Comparison of ENCODE assay signal across 9 cellular contexts in genomic region chr17:46178550-46179198, GRCh38. TPM values are rescaled to one million over a fixed set of nuclear protein-coding genes. Genes with fewer than 3 reads are reported as not detected.
A peak's percentile ranks its signal among the peaks of the same experiment; 100 is the strongest.
DNase-seq lines count a peak whose midpoint lies in the region; ATAC-seq and TF ChIP-seq lines count a peak whose summit lies in the region.
"Had no signal": no experiment of that assay in that cellular context is flagged by ENCODE, and none has a peak within 500 bp of the region (broad histone marks: within the 10 kb centered on the region; RNA-seq: fewer than 3 reads in every experiment).

No MANE protein-coding gene starts in this region.

- H3K27me3 Mint-ChIP-seq in activated naive CD4-positive, alpha-beta T cell treated with anti-CD3 and anti-CD28 coated beads, Interleukin-2, amount 10 ng/mL, durations not matched to agents 7 days and 5 days, result no peaks in the 10 kb centered on the region

- H3K27ac ChIP-seq in upper lobe of right lung, result no peak overlapping the region
- no peak overlapping the region for H3K27ac ChIP-seq in thyroid gland
- H3K27ac ChIP-seq in aorta (ENCODE audit: low read depth in 1 of 2, low read length in 2 of 2), result no peak overlapping the region

- H3K4me3 ChIP-seq in upper lobe of right lung (no peak overlapping the region), thyroid gland (replicated peaks in 1 of 3) (no peak overlapping the region), aorta (ENCODE audit: low read length in 2 of 2) (no peak overlapping the region)

- 61 to 62% methylated on average over 4 of the region's 4 CpGs for WGBS in thyroid gland, 2 donors
- WGBS in aorta, 2 donors, result 73 to 77% methylated on average over 4 of the region's 4 CpGs

- peaks cover 70% of the 10 kb centered on the region for H3K4me1 Mint-ChIP-seq in activated naive CD4-positive, alpha-beta T cell treated with anti-CD3 and anti-CD28 coated beads, Interleukin-2, amount 10 ng/mL, durations not matched to agents 7 days and 5 days

- H3K36me3 Mint-ChIP-seq in activated naive CD4-positive, alpha-beta T cell treated with anti-CD3 and anti-CD28 coated beads, Interleukin-2, amount 10 ng/mL, durations not matched to agents 7 days and 5 days, result peaks cover 23% of the 10 kb centered on the region

- no peak for DNase-seq in activated naive CD4-positive, alpha-beta T cell treated with anti-CD3 and anti-CD28 coated beads, Interleukin-2, amount 10 ng/mL, durations not matched to agents 7 days and 5 days
- no peak for DNase-seq in activated naive CD4-positive, alpha-beta T cell (lab: John Stamatoyannopoulos, UW)
- peak; percentile 92 for DNase-seq in SIG-M5 treated with dmso at 0.1 percent for 504 hours (lab: John Stamatoyannopoulos, UW; ENCODE audit: unreplicated experiment)
- peak; percentile 63 for DNase-seq in fibroblast of peridontal ligament (ENCODE audit: extremely low read depth)
- DNase-seq in upper lobe of right lung, result no peak
- no peak for DNase-seq in thyroid gland
- DNase-seq in aorta, result no peak
- DNase-seq: NCI-H187 had no signal

- H3K27ac Mint-ChIP-seq in activated naive CD4-positive, alpha-beta T cell treated with anti-CD3 and anti-CD28 coated beads, Interleukin-2, amount 10 ng/mL, durations not matched to agents 7 days and 5 days, result peak overlapping the region; percentile 80

- ATAC-seq in upper lobe of right lung, result peak; percentile 57
- ATAC-seq in GM21619 (IDR thresholded peaks at IDR 0.05; ENCODE audit: unreplicated experiment), result no peak
- no peak for ATAC-seq in aorta (ENCODE audit: low FRiP score)

- CTCF ChIA-PET in activated naive CD4-positive, alpha-beta T cell treated with anti-CD3 and anti-CD28 coated beads, Interleukin-2, amount 10 ng/mL, durations not matched to agents 7 days and 5 days (lab: Charles Lee), result interaction anchor here (1.0 to 1.8 kb wide), 6 partner anchors 8 to 134 kb away, joined by 3 to 9 read pairs (median 3); partner anchors contain the start of gene KANSL1

- intact Hi-C loops in upper lobe of right lung (cut with DNase I), result no loop called here
- intact Hi-C loops in thyroid gland (cut with DNase I), result no loop called here
- intact Hi-C loops in aorta (cut with DNase I), result no loop called here

- no peaks in the 10 kb centered on the region for H3K27me3 ChIP-seq in upper lobe of right lung
- no peaks in the 10 kb centered on the region for H3K27me3 ChIP-seq in thyroid gland
- no peaks in the 10 kb centered on the region for H3K27me3 ChIP-seq in aorta (ENCODE audit: control insufficient read depth in 1 of 2, insufficient read depth in 2 of 2, low read length in 1 of 2)

- H3K9me3 ChIP-seq in upper lobe of right lung (no peaks in the 10 kb centered on the region), thyroid gland (no peaks in the 10 kb centered on the region), aorta (ENCODE audit: control insufficient read depth, low read length) (no peaks in the 10 kb centered on the region)

- TF ChIP-seq CTCF in upper lobe of right lung (IDR thresholded peaks at IDR 0.05) (no peak), thyroid gland (IDR thresholded peaks at IDR 0.05) (no peak)

- H3K4me1 ChIP-seq in upper lobe of right lung (peaks cover 47% of the 10 kb centered on the region), thyroid gland (peaks cover 42 to 75% of the 10 kb centered on the region in 2 donors), aorta (ENCODE audit: control insufficient read depth in 1 of 2, insufficient read depth in 2 of 2, low read length in 2 of 2) (peaks cover 0 to 4% of the 10 kb centered on the region in 2 donors)

- H3K36me3 ChIP-seq in upper lobe of right lung (no peaks in the 10 kb centered on the region), thyroid gland (no peaks in the 10 kb centered on the region), aorta (ENCODE audit: control insufficient read depth in 1 of 2, insufficient read depth in 2 of 2, low read length in 1 of 2) (no peaks in the 10 kb centered on the region)

- H3K9me3 Mint-ChIP-seq in activated naive CD4-positive, alpha-beta T cell treated with anti-CD3 and anti-CD28 coated beads, Interleukin-2, amount 10 ng/mL, durations not matched to agents 7 days and 5 days, result no peaks in the 10 kb centered on the region

- H3K4me3 Mint-ChIP-seq in activated naive CD4-positive, alpha-beta T cell treated with anti-CD3 and anti-CD28 coated beads, Interleukin-2, amount 10 ng/mL, durations not matched to agents 7 days and 5 days, result no peak overlapping the region

- TF ChIP-seq POLR2A in thyroid gland (IDR thresholded peaks at IDR 0.05), result no peak

RNA-seq across cellular contexts. Expression of gene KANSL1, which starts 14.6 kb away (rescaled TPM):
- total RNA-seq in upper lobe of right lung, result 69.8 TPM
- total RNA-seq in thyroid gland, result 100 to 1,000 TPM in 3 of 4 donors, 10 to 100 TPM in 1; 90.7 to 209 (median 124) TPM
- total RNA-seq in aorta, result 100 to 1,000 TPM in 1 of 2 donors, 10 to 100 TPM in 1; 94.1 to 109 TPM
- 10 to 100 TPM in 1 of 2 donors, 1 to 10 TPM in 1; 6.5 to 18.7 TPM for polyA plus RNA-seq in aorta

Comparison
In these comparisons a context has a peak if more than half of its experiments do, and no peak if none do; other contexts are left out.
1. DNase-seq: peak in SIG-M5 treated with dmso at 0.1 percent for 504 hours (single experiment) and fibroblast of peridontal ligament (single experiment); none in activated naive CD4-positive, alpha-beta T cell treated with anti-CD3 and anti-CD28 coated beads, Interleukin-2, amount 10 ng/mL, durations not matched to agents 7 days and 5 days (single experiment), activated naive CD4-positive, alpha-beta T cell (0 of 4), upper lobe of right lung (single experiment), thyroid gland (0 of 2) and aorta (0 of 2).